In the genomic region with DNA sequence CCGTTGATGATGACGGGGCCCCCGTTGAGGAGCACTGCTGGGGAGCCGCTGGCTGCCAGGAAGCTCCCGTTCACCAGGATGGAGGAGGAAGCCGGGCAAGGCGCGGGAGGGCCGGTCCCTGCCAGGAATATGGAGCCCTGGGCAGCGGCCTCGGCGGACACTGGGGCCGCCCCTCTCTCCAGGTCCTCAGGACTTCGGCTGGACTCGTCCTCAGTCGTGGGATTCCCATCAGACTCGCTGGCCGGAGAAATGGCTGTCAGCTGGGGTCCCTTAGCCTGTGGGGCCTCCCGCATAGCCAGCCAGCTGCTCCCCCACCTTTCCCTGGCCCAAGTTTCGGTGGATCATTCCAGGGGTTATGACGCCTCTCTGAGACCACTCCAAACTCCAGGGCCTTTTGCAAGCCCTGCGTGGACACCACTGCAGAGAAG, we compare ENCODE assay signal across 8 cellular contexts. TPM values are rescaled to one million over a fixed set of nuclear protein-coding genes. Genes with fewer than 3 reads are reported as not detected.
DNase-seq lines count a peak whose midpoint lies in the region; ATAC-seq and TF ChIP-seq lines count a peak whose summit lies in the region.

No MANE protein-coding gene starts in this region.

- H3K36me3 Mint-ChIP-seq in CD8-positive, alpha-beta memory T cell = no peaks in the 10 kb centered on the region
- no peaks in the 10 kb centered on the region for H3K36me3 Mint-ChIP-seq in WTC11

- no peaks in the 10 kb centered on the region for H3K27me3 ChIP-seq in CD8-positive, alpha-beta memory T cell (ENCODE audit: insufficient read depth, low read length, poor library complexity, severe bottlenecking)
- peaks cover 0 to 51% (median 0%) of the 10 kb centered on the region in 9 donors for H3K27me3 ChIP-seq in heart left ventricle

- intact Hi-C loops in heart left ventricle (cut with DNase I) (loop anchor here in 7 of 10 donors (1.0 to 10.0 kb wide), 6 partner anchors 35 to 362 kb away; a partner anchor contains a TSS), posterior vena cava (cut with DNase I) (no loop called here)

- H3K27ac ChIP-seq in CD8-positive, alpha-beta memory T cell (ENCODE audit: low read depth, low read length) = peak overlapping the region; percentile 54
- peak overlapping the region; percentile 86 to 99 (median 97) for H3K27ac ChIP-seq in heart left ventricle

- peak overlapping the region in 1 of 8 donors; percentile 54 for H3K27ac Mint-ChIP-seq in CD8-positive, alpha-beta memory T cell
- H3K27ac Mint-ChIP-seq in WTC11 = peak overlapping the region; percentile 32; the same call in 1 of the 2 replicates

- DNase-seq in CD8-positive, alpha-beta memory T cell = no peak
- DNase-seq in WTC11 (ENCODE audit: low spot score) = peak; percentile 29
- DNase-seq in heart left ventricle = peak in 3 of 5 donors; percentile 61 to 69 (median 64)
- DNase-seq in posterior vena cava (ENCODE audit: low spot score) = peak; percentile 88
- no peak for DNase-seq in Kasumi-1 (lab: John Stamatoyannopoulos, UW)
- DNase-seq in dedifferentiated amniotic fluid mesenchymal stem cell (ENCODE audit: extremely low spot score) = no peak

- H3K27me3 Mint-ChIP-seq in CD8-positive, alpha-beta memory T cell = peaks cover 4 to 12% of the 10 kb centered on the region in 2 donors
- H3K27me3 Mint-ChIP-seq in WTC11 (ENCODE audit: low read depth) = no peaks in the 10 kb centered on the region

- TF ChIP-seq POLR2A in heart left ventricle (IDR thresholded peaks at IDR 0.05) = no peak

- peaks cover 7 to 25% (median 12%) of the 10 kb centered on the region in 3 donors for H3K4me1 Mint-ChIP-seq in CD8-positive, alpha-beta memory T cell
- peaks cover 23% of the 10 kb centered on the region for H3K4me1 Mint-ChIP-seq in WTC11

- peak overlapping the region in 6 of 7 donors; percentile 41 to 86 (median 52) for H3K4me3 Mint-ChIP-seq in CD8-positive, alpha-beta memory T cell
- H3K4me3 Mint-ChIP-seq in WTC11 = peak overlapping the region; percentile 79

- POLR2A ChIA-PET in CD8-positive, alpha-beta memory T cell (lab: Charles Lee) = interaction anchor here (0.9 to 1.4 kb wide), 2 partner anchors 26 to 33 kb away, joined by 4 read pairs; a partner anchor contains a TSS
- POLR2A ChIA-PET in WTC11 (lab: Charles Lee) = interaction anchor here (0.7 to 4.8 kb wide), 6 partner anchors 32 to 75 kb away, joined by 3 to 115 read pairs (median 5); a partner anchor contains a TSS

- ATAC-seq in WTC11 = no peak
- ATAC-seq in heart left ventricle = no peak
- no peak for ATAC-seq in GM21528 (IDR thresholded peaks at IDR 0.05; ENCODE audit: low FRiP score, unreplicated experiment)
- no peak for ATAC-seq in HG03175 (IDR thresholded peaks at IDR 0.05; ENCODE audit: unreplicated experiment)

- TF ChIP-seq CTCF in WTC11 (IDR thresholded peaks at IDR 0.05) (no peak), heart left ventricle (IDR thresholded peaks at IDR 0.05) (no peak)

- no peak overlapping the region for H3K4me3 ChIP-seq in CD8-positive, alpha-beta memory T cell (ENCODE audit: low read length)
- H3K4me3 ChIP-seq in heart left ventricle = peak overlapping the region; percentile 72 to 93 (median 82)

- no peaks in the 10 kb centered on the region for H3K4me1 ChIP-seq in CD8-positive, alpha-beta memory T cell (ENCODE audit: insufficient read depth, low read length)
- H3K4me1 ChIP-seq in heart left ventricle = peaks cover 10 to 67% (median 48%) of the 10 kb centered on the region in 12 donors

- no peaks in the 10 kb centered on the region for H3K36me3 ChIP-seq in CD8-positive, alpha-beta memory T cell (ENCODE audit: insufficient read depth, low read length)
- peaks cover 0 to 15% (median 0%) of the 10 kb centered on the region in 9 donors for H3K36me3 ChIP-seq in heart left ventricle

- CTCF ChIA-PET in CD8-positive, alpha-beta memory T cell (lab: Charles Lee) = interaction anchor here (0.8 to 5.2 kb wide), 2 partner anchors 28 to 50 kb away, joined by 3 to 182 read pairs; a partner anchor contains a TSS
- CTCF ChIA-PET in WTC11 (lab: Charles Lee) = interaction anchor here (0.6 to 5.6 kb wide), 11 partner anchors 13 to 310 kb away, joined by 3 to 175 read pairs (median 6); a partner anchor contains a TSS

- WGBS in heart left ventricle, 4 donors = 5 to 19% (median 10%) methylated on average over 9 to 22 of the region's 22 CpGs

- no peaks in the 10 kb centered on the region for H3K9me3 ChIP-seq in CD8-positive, alpha-beta memory T cell (ENCODE audit: low read length)
- H3K9me3 ChIP-seq in heart left ventricle = no peaks in the 10 kb centered on the region

- no peaks in the 10 kb centered on the region for H3K9me3 Mint-ChIP-seq in CD8-positive, alpha-beta memory T cell
- H3K9me3 Mint-ChIP-seq in WTC11 = no peaks in the 10 kb centered on the region

TF ChIP-seq in WTC11, 78 proteins besides CTCF, POLR2A, EP300 and RAD21 (continues in another document):
- TF ChIP-seq ZBTB21 (CRISPR knock-in tag; IDR thresholded peaks at IDR 0.05; ENCODE audit: borderline replicate concordance) = no peak
- TF ChIP-seq ELF4 (CRISPR knock-in tag; IDR thresholded peaks at IDR 0.05; ENCODE audit: low read depth) = no peak
- TF ChIP-seq, protein P1, sequence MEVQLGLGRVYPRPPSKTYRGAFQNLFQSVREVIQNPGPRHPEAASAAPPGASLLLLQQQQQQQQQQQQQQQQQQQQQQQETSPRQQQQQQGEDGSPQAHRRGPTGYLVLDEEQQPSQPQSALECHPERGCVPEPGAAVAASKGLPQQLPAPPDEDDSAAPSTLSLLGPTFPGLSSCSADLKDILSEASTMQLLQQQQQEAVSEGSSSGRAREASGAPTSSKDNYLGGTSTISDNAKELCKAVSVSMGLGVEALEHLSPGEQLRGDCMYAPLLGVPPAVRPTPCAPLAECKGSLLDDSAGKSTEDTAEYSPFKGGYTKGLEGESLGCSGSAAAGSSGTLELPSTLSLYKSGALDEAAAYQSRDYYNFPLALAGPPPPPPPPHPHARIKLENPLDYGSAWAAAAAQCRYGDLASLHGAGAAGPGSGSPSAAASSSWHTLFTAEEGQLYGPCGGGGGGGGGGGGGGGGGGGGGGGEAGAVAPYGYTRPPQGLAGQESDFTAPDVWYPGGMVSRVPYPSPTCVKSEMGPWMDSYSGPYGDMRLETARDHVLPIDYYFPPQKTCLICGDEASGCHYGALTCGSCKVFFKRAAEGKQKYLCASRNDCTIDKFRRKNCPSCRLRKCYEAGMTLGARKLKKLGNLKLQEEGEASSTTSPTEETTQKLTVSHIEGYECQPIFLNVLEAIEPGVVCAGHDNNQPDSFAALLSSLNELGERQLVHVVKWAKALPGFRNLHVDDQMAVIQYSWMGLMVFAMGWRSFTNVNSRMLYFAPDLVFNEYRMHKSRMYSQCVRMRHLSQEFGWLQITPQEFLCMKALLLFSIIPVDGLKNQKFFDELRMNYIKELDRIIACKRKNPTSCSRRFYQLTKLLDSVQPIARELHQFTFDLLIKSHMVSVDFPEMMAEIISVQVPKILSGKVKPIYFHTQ (CRISPR knock-in tag; IDR thresholded peaks at IDR 0.05) = no peak
- TF ChIP-seq, protein P2, sequence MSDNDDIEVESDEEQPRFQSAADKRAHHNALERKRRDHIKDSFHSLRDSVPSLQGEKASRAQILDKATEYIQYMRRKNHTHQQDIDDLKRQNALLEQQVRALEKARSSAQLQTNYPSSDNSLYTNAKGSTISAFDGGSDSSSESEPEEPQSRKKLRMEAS (CRISPR knock-in tag; IDR thresholded peaks at IDR 0.05) = no peak
- TF ChIP-seq IRF2 (CRISPR knock-in tag; IDR thresholded peaks at IDR 0.05; ENCODE audit: borderline replicate concordance, low read depth) = no peak
- no peak for TF ChIP-seq NR1H2 (CRISPR knock-in tag; IDR thresholded peaks at IDR 0.05)
- no peak for TF ChIP-seq ATF1 (CRISPR knock-in tag; IDR thresholded peaks at IDR 0.05)
- TF ChIP-seq, protein P3, sequence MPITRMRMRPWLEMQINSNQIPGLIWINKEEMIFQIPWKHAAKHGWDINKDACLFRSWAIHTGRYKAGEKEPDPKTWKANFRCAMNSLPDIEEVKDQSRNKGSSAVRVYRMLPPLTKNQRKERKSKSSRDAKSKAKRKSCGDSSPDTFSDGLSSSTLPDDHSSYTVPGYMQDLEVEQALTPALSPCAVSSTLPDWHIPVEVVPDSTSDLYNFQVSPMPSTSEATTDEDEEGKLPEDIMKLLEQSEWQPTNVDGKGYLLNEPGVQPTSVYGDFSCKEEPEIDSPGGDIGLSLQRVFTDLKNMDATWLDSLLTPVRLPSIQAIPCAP (CRISPR knock-in tag; IDR thresholded peaks at IDR 0.05) = no peak

RNA-seq across cellular contexts. Expression of a gene that starts 2.1 kb away (rescaled TPM):
- total RNA-seq in CD8-positive, alpha-beta memory T cell = 1 to 10 TPM; 2.5 to 2.6 TPM
- 0.23 TPM for polyA plus RNA-seq in CD8-positive, alpha-beta memory T cell
- total RNA-seq in WTC11 (2021) = 26.0 to 37.0 TPM (median 36.5 TPM) in 3 replicates
- total RNA-seq in heart left ventricle = 10 to 100 TPM; 16.2 to 24.0 (median 22.9) TPM
- polyA plus RNA-seq in heart left ventricle = 10 to 100 TPM; 13.7 to 21.9 TPM
- total RNA-seq in posterior vena cava = 10 to 100 TPM; 14.9 to 22.4 TPM

RNA-seq across cellular contexts. Expression of a gene that starts 15.4 kb away (rescaled TPM):
- 10 to 100 TPM; 27.1 to 28.2 TPM for total RNA-seq in CD8-positive, alpha-beta memory T cell
- 1.6 TPM for polyA plus RNA-seq in CD8-positive, alpha-beta memory T cell
- total RNA-seq in WTC11 (2021) = 34.4 to 42.7 TPM (median 38.8 TPM) in 3 replicates
- 100 to 1,000 TPM; 131 to 778 (median 273) TPM for total RNA-seq in heart left ventricle
- polyA plus RNA-seq in heart left ventricle = 100 to 1,000 TPM; 382 to 458 TPM
- 100 to 1,000 TPM; 218 to 281 TPM for total RNA-seq in posterior vena cava

RNA-seq across cellular contexts. Expression of a gene that starts 25.7 kb away (rescaled TPM):
- 10 to 100 TPM; 57.6 to 62.9 TPM for total RNA-seq in CD8-positive, alpha-beta memory T cell
- 25.6 TPM for polyA plus RNA-seq in CD8-positive, alpha-beta memory T cell
- 50.2 to 60.7 TPM (median 56.6 TPM) in 3 replicates for total RNA-seq in WTC11 (2021)
- 100 to 1,000 TPM in 1 of 9 donors, 10 to 100 TPM in 8; 47.2 to 109 (median 67.3) TPM for total RNA-seq in heart left ventricle
- 10 to 100 TPM; 41.8 to 67.3 TPM for polyA plus RNA-seq in heart left ventricle
- 10 to 100 TPM; 50.9 to 61.1 TPM for total RNA-seq in posterior vena cava

RNA-seq across cellular contexts. Expression of a gene that starts 33.7 kb away (rescaled TPM):
- total RNA-seq in CD8-positive, alpha-beta memory T cell = not detected
- polyA plus RNA-seq in CD8-positive, alpha-beta memory T cell = not detected
- total RNA-seq in WTC11 (2021) = 0.11 to 0.23 TPM in 2 of 3 replicates, not detected in the other
- total RNA-seq in heart left ventricle = not detected
- polyA plus RNA-seq in heart left ventricle = not detected
- not detected for total RNA-seq in posterior vena cava

RNA-seq across cellular contexts. Expression of a gene that starts 36.2 kb away (rescaled TPM):
- total RNA-seq in CD8-positive, alpha-beta memory T cell = 10 to 100 TPM; 25.2 to 30.4 TPM
- 21.1 TPM for polyA plus RNA-seq in CD8-positive, alpha-beta memory T cell
- total RNA-seq in WTC11 (2021) = 40.1 to 46.3 TPM (median 43.3 TPM) in 3 replicates
- total RNA-seq in heart left ventricle = 10 to 100 TPM in 6 of 9 donors, 1 to 10 TPM in 3; 9.1 to 17.8 (median 10.3) TPM
- polyA plus RNA-seq in heart left ventricle = 1 to 10 TPM; 7.2 TPM
- 10 to 100 TPM; 11.2 to 12.3 TPM for total RNA-seq in posterior vena cava

Comparison
In these comparisons a context has a peak if more than half of its experiments do, and no peak if none do; other contexts are left out.
1. DNase-seq: peak in WTC11 (single experiment), heart left ventricle (3 of 5) and posterior vena cava (single experiment); none in CD8-positive, alpha-beta memory T cell (0 of 5), Kasumi-1 (0 of 2) and dedifferentiated amniotic fluid mesenchymal stem cell (single experiment).
2. intact Hi-C loops: an anchor here in heart left ventricle (1.0 to 10.0 kb wide); none called in posterior vena cava.